ENCODE assay signal across 11 cellular contexts in the genomic region with DNA sequence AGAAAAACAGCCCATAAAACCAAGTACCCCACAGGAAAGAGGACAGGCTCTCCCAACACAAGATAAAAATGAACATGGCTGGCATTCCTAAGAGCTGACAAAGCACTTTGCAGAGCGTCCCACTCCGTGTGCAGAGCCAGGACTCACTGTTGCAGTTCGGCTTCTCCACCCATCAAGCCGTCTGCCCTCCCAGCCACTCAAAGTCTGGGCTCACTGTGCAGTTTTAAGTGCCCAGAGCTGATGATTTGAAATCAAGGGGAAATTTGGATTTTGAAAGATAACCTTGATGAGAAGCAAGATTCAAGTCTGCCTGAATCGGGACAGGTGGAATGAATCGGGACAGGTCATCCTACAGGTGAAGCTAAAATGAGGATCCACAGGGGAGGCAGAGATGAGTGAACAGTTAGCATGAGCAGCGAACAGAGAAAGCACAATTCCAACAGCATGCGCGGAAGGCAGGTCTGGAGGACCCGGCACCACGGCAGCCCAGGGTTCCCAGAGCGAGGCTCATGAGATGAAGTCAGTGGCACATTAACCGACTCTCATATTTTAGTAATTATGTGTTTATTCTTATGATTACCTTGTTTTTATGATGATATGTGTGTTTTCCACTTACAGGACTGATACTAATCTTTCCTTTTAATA. TPM values are rescaled to one million over a fixed set of nuclear protein-coding genes. Genes with fewer than 3 reads are reported as not detected.
DNase-seq lines count a peak whose midpoint lies in the region; ATAC-seq and TF ChIP-seq lines count a peak whose summit lies in the region.
"Had no signal": no experiment of that assay in that cellular context is flagged by ENCODE, and none has a peak within 500 bp of the region (broad histone marks: within the 10 kb centered on the region; RNA-seq: fewer than 3 reads in every experiment).

No MANE protein-coding gene starts in this region.

- no peaks in the 10 kb centered on the region for H3K4me1 ChIP-seq in CD8-positive, alpha-beta T cell (ENCODE audit: insufficient read depth, low read length)
- H3K4me1 ChIP-seq in osteoblast (ENCODE audit: insufficient read depth, low read length): peaks cover 26% of the 10 kb centered on the region
- H3K4me1 ChIP-seq: parathyroid adenoma had no signal

- H3K79me2 ChIP-seq in osteoblast (ENCODE audit: insufficient read depth, low read length): no peaks in the 10 kb centered on the region
- H3K79me2 ChIP-seq: parathyroid adenoma had no signal

- H3K27ac ChIP-seq in CD8-positive, alpha-beta T cell (ENCODE audit: low read depth, low read length): no peak overlapping the region
- peak overlapping the region; percentile 8 for H3K27ac ChIP-seq in epithelial cell of prostate
- H3K27ac ChIP-seq in osteoblast (ENCODE audit: low read depth, low read length): peak overlapping the region; percentile 82
- H3K27ac ChIP-seq: parathyroid adenoma, thoracic aorta had no signal

- H3K4me3 ChIP-seq in CD8-positive, alpha-beta T cell (ENCODE audit: low read depth, low read length): no peak overlapping the region
- H3K4me3 ChIP-seq in osteoblast (ENCODE audit: insufficient read depth, low read length): no peak overlapping the region
- H3K4me3 ChIP-seq: thoracic aorta had no signal

- no peak for DNase-seq in CD8-positive, alpha-beta T cell
- DNase-seq in NCI-H226 (peak; percentile 71), epithelial cell of prostate (ENCODE audit: low read depth, low spot score) (no peak), osteoblast (ENCODE audit: insufficient read length, low spot score, missing footprints) (peak; percentile 98), dermis blood vessel endothelial cell (no peak), HuH-7.5 (ENCODE audit: low spot score) (no peak)
- DNase-seq in activated CD4-positive, alpha-beta T cell treated with anti-CD3 and anti-CD28 coated beads, Interleukin-2, amount 10 ng/mL, durations not matched to agents 7 days and 5 days: no peak
- DNase-seq: activated CD4-positive, CD25-positive, alpha-beta regulatory T cell treated with anti-CD3 and anti-CD28 coated beads, Interleukin-2, amount 50 U/mL, for 72 hours had no signal

- peak overlapping the region; percentile 72 for H3K27ac Mint-ChIP-seq in CD8-positive, alpha-beta T cell
- no peak overlapping the region for H3K27ac Mint-ChIP-seq in activated CD4-positive, alpha-beta T cell treated with anti-CD3 and anti-CD28 coated beads, Interleukin-2, amount 10 ng/mL, durations not matched to agents 7 days and 5 days

- no peaks in the 10 kb centered on the region for H4K20me1 ChIP-seq in osteoblast (ENCODE audit: insufficient read depth, low read length)

- peak overlapping the region; percentile 56 for H3K4me2 ChIP-seq in osteoblast (ENCODE audit: insufficient read depth, low read length)

- H3K27me3 ChIP-seq in CD8-positive, alpha-beta T cell (ENCODE audit: insufficient read depth, low read length): no peaks in the 10 kb centered on the region
- no peaks in the 10 kb centered on the region for H3K27me3 ChIP-seq in osteoblast (ENCODE audit: insufficient read depth, low read length)

- H2AFZ ChIP-seq in osteoblast (ENCODE audit: low read length): peak overlapping the region; percentile 42
- H2AFZ ChIP-seq: parathyroid adenoma had no signal

- H3K27me3 Mint-ChIP-seq in CD8-positive, alpha-beta T cell (ENCODE audit: low read depth): no peaks in the 10 kb centered on the region
- H3K27me3 Mint-ChIP-seq in activated CD4-positive, alpha-beta T cell treated with anti-CD3 and anti-CD28 coated beads, Interleukin-2, amount 10 ng/mL, durations not matched to agents 7 days and 5 days: no peaks in the 10 kb centered on the region

- ATAC-seq in CD8-positive, alpha-beta T cell: no peak
- ATAC-seq in GM21381 (IDR thresholded peaks at IDR 0.05; ENCODE audit: unreplicated experiment): no peak

- TF ChIP-seq CTCF in CD8-positive, alpha-beta T cell (IDR thresholded peaks at IDR 0.05): no peak
- no peak for TF ChIP-seq CTCF in osteoblast (IDR thresholded peaks at IDR 0.05; ENCODE audit: extremely low read depth, low read depth, low read length)

- H3K36me3 Mint-ChIP-seq in CD8-positive, alpha-beta T cell: peaks cover 95% of the 10 kb centered on the region
- H3K36me3 Mint-ChIP-seq in activated CD4-positive, alpha-beta T cell treated with anti-CD3 and anti-CD28 coated beads, Interleukin-2, amount 10 ng/mL, durations not matched to agents 7 days and 5 days (ENCODE audit: low read depth): peaks cover 80% of the 10 kb centered on the region

- peaks cover 89% of the 10 kb centered on the region for H3K36me3 ChIP-seq in CD8-positive, alpha-beta T cell (ENCODE audit: insufficient read depth, low read length)
- H3K36me3 ChIP-seq in osteoblast (ENCODE audit: insufficient read depth, low read length): no peaks in the 10 kb centered on the region
- H3K36me3 ChIP-seq: thoracic aorta had no signal

- H3K9me3 Mint-ChIP-seq in CD8-positive, alpha-beta T cell: no peaks in the 10 kb centered on the region
- no peaks in the 10 kb centered on the region for H3K9me3 Mint-ChIP-seq in activated CD4-positive, alpha-beta T cell treated with anti-CD3 and anti-CD28 coated beads, Interleukin-2, amount 10 ng/mL, durations not matched to agents 7 days and 5 days

- CTCF ChIA-PET in CD8-positive, alpha-beta T cell (lab: Charles Lee): interaction anchor here (0.8 to 16.1 kb wide), 6 partner anchors 22 to 382 kb away, joined by 3 to 400 read pairs (median 4); no protein-coding TSS in a partner anchor
- CTCF ChIA-PET in activated CD4-positive, alpha-beta T cell treated with anti-CD3 and anti-CD28 coated beads, Interleukin-2, amount 10 ng/mL, durations not matched to agents 7 days and 5 days (lab: Charles Lee): interaction anchor here (14.7 kb wide), 1 partner anchor 109 kb away, joined by 101 read pairs; no protein-coding TSS in a partner anchor

- no peaks in the 10 kb centered on the region for H3K9me3 ChIP-seq in CD8-positive, alpha-beta T cell (ENCODE audit: low read length)
- H3K9me3 ChIP-seq in osteoblast (ENCODE audit: low read depth, low read length): no peaks in the 10 kb centered on the region
- H3K9me3 ChIP-seq: thoracic aorta had no signal

- intact Hi-C loops in CD8-positive, alpha-beta T cell (cut with DNase I, micrococcal nuclease): no loop called here

- peaks cover 5% of the 10 kb centered on the region for H3K4me1 Mint-ChIP-seq in CD8-positive, alpha-beta T cell (ENCODE audit: low read depth)
- peaks cover 34% of the 10 kb centered on the region for H3K4me1 Mint-ChIP-seq in activated CD4-positive, alpha-beta T cell treated with anti-CD3 and anti-CD28 coated beads, Interleukin-2, amount 10 ng/mL, durations not matched to agents 7 days and 5 days

- POLR2A ChIA-PET in CD8-positive, alpha-beta T cell (lab: Charles Lee): interaction anchor here (1.0 to 1.3 kb wide), 3 partner anchors 13 to 236 kb away, joined by 3 to 4 read pairs (median 4); no protein-coding TSS in a partner anchor
- POLR2A ChIA-PET in activated CD4-positive, alpha-beta T cell treated with anti-CD3 and anti-CD28 coated beads, Interleukin-2, amount 10 ng/mL, durations not matched to agents 7 days and 5 days (lab: Charles Lee): no interaction called here

- H3K4me3 Mint-ChIP-seq in CD8-positive, alpha-beta T cell: no peak overlapping the region
- no peak overlapping the region for H3K4me3 Mint-ChIP-seq in activated CD4-positive, alpha-beta T cell treated with anti-CD3 and anti-CD28 coated beads, Interleukin-2, amount 10 ng/mL, durations not matched to agents 7 days and 5 days

RNA-seq across cellular contexts. Expression of gene GPR68, which starts 39.8 kb away (rescaled TPM):
- total RNA-seq in CD8-positive, alpha-beta T cell: 1 to 10 TPM; 3.6 to 5.1 TPM
- 8.0 and 8.5 TPM in 2 replicates for total RNA-seq in osteoblast
- 0.74 and 1.2 TPM in 2 replicates for total RNA-seq in dermis blood vessel endothelial cell
- total RNA-seq in activated CD4-positive, alpha-beta T cell treated with anti-CD3 and anti-CD28 coated beads, Interleukin-2, amount 10 ng/mL, durations not matched to agents 7 days and 5 days: 10 to 100 TPM; 32.7 to 33.0 TPM

Comparison
In these comparisons a context has a peak if more than half of its experiments do, and no peak if none do; other contexts are left out.
1. DNase-seq: peak in NCI-H226 (single experiment) and osteoblast (single experiment); none in CD8-positive, alpha-beta T cell (0 of 7), epithelial cell of prostate (single experiment), dermis blood vessel endothelial cell (single experiment), HuH-7.5 (single experiment) and activated CD4-positive, alpha-beta T cell treated with anti-CD3 and anti-CD28 coated beads, Interleukin-2, amount 10 ng/mL, durations not matched to agents 7 days and 5 days (single experiment).